Comparison of ENCODE assay signal across 16 cellular contexts in genomic region chr1:197948926-197949899, GRCh38. TPM values are rescaled to one million over a fixed set of nuclear protein-coding genes. Genes with fewer than 3 reads are reported as not detected.
DNase-seq lines count a peak whose midpoint lies in the region; ATAC-seq and TF ChIP-seq lines count a peak whose summit lies in the region.
"Had no signal": no experiment of that assay in that cellular context is flagged by ENCODE, and none has a peak within 500 bp of the region (broad histone marks: within the 10 kb centered on the region; RNA-seq: fewer than 3 reads in every experiment).

No MANE protein-coding gene starts in this region.

- no peak overlapping the region for H3K4me2 ChIP-seq in neural progenitor cell

- intact Hi-C loops in activated CD4-positive, alpha-beta T cell treated with anti-CD3 and anti-CD28 coated beads for 36 hours (cut with DNase I, micrococcal nuclease): no loop called here

- H3F3A ChIP-seq in neural progenitor cell (ENCODE audit: low read depth): no peaks in the 10 kb centered on the region

- CTCF ChIA-PET in activated CD4-positive, alpha-beta T cell treated with anti-CD3 and anti-CD28 coated beads for 36 hours (lab: Charles Lee): no interaction called here

- no peaks in the 10 kb centered on the region for H3K79me2 ChIP-seq in neural progenitor cell (ENCODE audit: low read depth)

- no peak overlapping the region for H2AFZ ChIP-seq in neural progenitor cell (replicated peaks)

- peak; percentile 50 for DNase-seq in activated CD4-positive, alpha-beta T cell treated with anti-CD3 and anti-CD28 coated beads for 36 hours
- DNase-seq in activated CD4-positive, alpha-beta T cell treated with anti-CD3 and anti-CD28 coated beads, Interleukin-2, amount 50 U/mL, for 1 hour: no peak
- peak; percentile 2 to 15 for DNase-seq in activated CD8-positive, alpha-beta memory T cell treated with anti-CD3 and anti-CD28 coated beads for 4 hours (ENCODE audit: low read depth in 2 of 2)
- DNase-seq in effector memory CD4-positive, alpha-beta T cell: no peak
- DNase-seq in mesothelial cell of epicardium (ENCODE audit: low spot score in 2 of 2, unreplicated experiment in 2 of 2): no peak
- no peak for DNase-seq in neural progenitor cell (ENCODE audit: low spot score)
- no peak for DNase-seq in epidermal melanocyte (ENCODE audit: insufficient read length, low spot score)
- DNase-seq: 8988T, GF-D8, hypothalamus, left ventricle myocardium inferior, naive B cell, retina had no signal

- H3K4me3 Mint-ChIP-seq in activated CD4-positive, alpha-beta T cell treated with anti-CD3 and anti-CD28 coated beads for 36 hours: peak overlapping the region; percentile 18
- no peak overlapping the region for H3K4me3 Mint-ChIP-seq in stimulated activated memory B cell treated with anti-CD40 and anti-IgM and Interleukin-4, amounts not matched to agents 10 μg/mL and 1 μg/mL and 100 μg/mL, for 72 hours
- H3K4me3 Mint-ChIP-seq in mesothelial cell of epicardium (no peak overlapping the region), neural progenitor cell (no peak overlapping the region)
- H3K4me3 Mint-ChIP-seq: naive B cell had no signal

- peaks cover 25% of the 10 kb centered on the region for H3K4me1 Mint-ChIP-seq in activated CD4-positive, alpha-beta T cell treated with anti-CD3 and anti-CD28 coated beads for 36 hours
- peaks cover 9% of the 10 kb centered on the region for H3K4me1 Mint-ChIP-seq in stimulated activated memory B cell treated with anti-CD40 and anti-IgM and Interleukin-4, amounts not matched to agents 10 μg/mL and 1 μg/mL and 100 μg/mL, for 72 hours
- no peaks in the 10 kb centered on the region for H3K4me1 Mint-ChIP-seq in mesothelial cell of epicardium
- H3K4me1 Mint-ChIP-seq in neural progenitor cell: no peaks in the 10 kb centered on the region
- H3K4me1 Mint-ChIP-seq: naive B cell had no signal

- H3K4me3 ChIP-seq in effector memory CD4-positive, alpha-beta T cell (ENCODE audit: insufficient read depth, low read depth, low read length, poor library complexity, severe bottlenecking): peak overlapping the region; percentile 5
- H3K4me3 ChIP-seq in neural progenitor cell: no peak overlapping the region
- H3K4me3 ChIP-seq: left ventricle myocardium inferior, thoracic aorta had no signal

- H3K27me3 ChIP-seq in effector memory CD4-positive, alpha-beta T cell (replicated peaks; ENCODE audit: control insufficient read depth, insufficient read depth, low read length, poor library complexity, severe bottlenecking): no peaks in the 10 kb centered on the region
- no peaks in the 10 kb centered on the region for H3K27me3 ChIP-seq in neural progenitor cell

- no peak overlapping the region for H3K9ac ChIP-seq in neural progenitor cell

- peak; percentile 75 for ATAC-seq in activated CD4-positive, alpha-beta T cell treated with anti-CD3 and anti-CD28 coated beads for 36 hours
- ATAC-seq in stimulated activated memory B cell treated with anti-CD40 and anti-IgM and Interleukin-4, amounts not matched to agents 10 μg/mL and 1 μg/mL and 100 μg/mL, for 72 hours: peak; percentile 67
- ATAC-seq: esophagus mucosa had no signal

- H3K27ac ChIP-seq in effector memory CD4-positive, alpha-beta T cell (ENCODE audit: insufficient read depth, low read length, poor library complexity, severe bottlenecking): no peak overlapping the region
- no peak overlapping the region for H3K27ac ChIP-seq in neural progenitor cell
- H3K27ac ChIP-seq: left ventricle myocardium inferior, thoracic aorta had no signal

- H3K27ac Mint-ChIP-seq in activated CD4-positive, alpha-beta T cell treated with anti-CD3 and anti-CD28 coated beads for 36 hours: peak overlapping the region; percentile 91
- H3K27ac Mint-ChIP-seq in stimulated activated memory B cell treated with anti-CD40 and anti-IgM and Interleukin-4, amounts not matched to agents 10 μg/mL and 1 μg/mL and 100 μg/mL, for 72 hours: no peak overlapping the region
- no peak overlapping the region for H3K27ac Mint-ChIP-seq in mesothelial cell of epicardium
- H3K27ac Mint-ChIP-seq in neural progenitor cell: no peak overlapping the region
- H3K27ac Mint-ChIP-seq: naive B cell had no signal

- H3K9me3 ChIP-seq in effector memory CD4-positive, alpha-beta T cell (ENCODE audit: control insufficient read depth, low read length): no peaks in the 10 kb centered on the region
- no peaks in the 10 kb centered on the region for H3K9me3 ChIP-seq in neural progenitor cell (ENCODE audit: low read depth)
- H3K9me3 ChIP-seq: left ventricle myocardium inferior, thoracic aorta had no signal

- peaks cover 7% of the 10 kb centered on the region for H3K27me3 Mint-ChIP-seq in activated CD4-positive, alpha-beta T cell treated with anti-CD3 and anti-CD28 coated beads for 36 hours
- peaks cover 47% of the 10 kb centered on the region for H3K27me3 Mint-ChIP-seq in stimulated activated memory B cell treated with anti-CD40 and anti-IgM and Interleukin-4, amounts not matched to agents 10 μg/mL and 1 μg/mL and 100 μg/mL, for 72 hours
- no peaks in the 10 kb centered on the region for H3K27me3 Mint-ChIP-seq in mesothelial cell of epicardium (ENCODE audit: low read depth)
- H3K27me3 Mint-ChIP-seq in neural progenitor cell (ENCODE audit: insufficient read depth, low read depth): peaks cover 2% of the 10 kb centered on the region

- no peaks in the 10 kb centered on the region for H3K36me3 ChIP-seq in effector memory CD4-positive, alpha-beta T cell (ENCODE audit: control insufficient read depth, insufficient read depth, low read length)
- H3K36me3 ChIP-seq in neural progenitor cell: no peaks in the 10 kb centered on the region
- H3K36me3 ChIP-seq: left ventricle myocardium inferior, thoracic aorta had no signal

- no peaks in the 10 kb centered on the region for H3K36me3 Mint-ChIP-seq in activated CD4-positive, alpha-beta T cell treated with anti-CD3 and anti-CD28 coated beads for 36 hours (ENCODE audit: low read depth)
- no peaks in the 10 kb centered on the region for H3K36me3 Mint-ChIP-seq in stimulated activated memory B cell treated with anti-CD40 and anti-IgM and Interleukin-4, amounts not matched to agents 10 μg/mL and 1 μg/mL and 100 μg/mL, for 72 hours
- H3K36me3 Mint-ChIP-seq in mesothelial cell of epicardium (no peaks in the 10 kb centered on the region), neural progenitor cell (no peaks in the 10 kb centered on the region)

- POLR2A ChIA-PET in activated CD4-positive, alpha-beta T cell treated with anti-CD3 and anti-CD28 coated beads for 36 hours (lab: Charles Lee): no interaction called here

- no peaks in the 10 kb centered on the region for H4K20me1 ChIP-seq in neural progenitor cell (ENCODE audit: low read depth)

- H3K9me3 Mint-ChIP-seq in activated CD4-positive, alpha-beta T cell treated with anti-CD3 and anti-CD28 coated beads for 36 hours (ENCODE audit: low read depth): no peaks in the 10 kb centered on the region
- no peaks in the 10 kb centered on the region for H3K9me3 Mint-ChIP-seq in stimulated activated memory B cell treated with anti-CD40 and anti-IgM and Interleukin-4, amounts not matched to agents 10 μg/mL and 1 μg/mL and 100 μg/mL, for 72 hours
- H3K9me3 Mint-ChIP-seq in mesothelial cell of epicardium: peaks cover 4% of the 10 kb centered on the region
- peaks cover 2% of the 10 kb centered on the region for H3K9me3 Mint-ChIP-seq in neural progenitor cell

- H3K4me1 ChIP-seq in effector memory CD4-positive, alpha-beta T cell (ENCODE audit: control insufficient read depth, insufficient read depth, low read length, poor library complexity, severe bottlenecking): peaks cover 14% of the 10 kb centered on the region
- H3K4me1 ChIP-seq in neural progenitor cell: no peaks in the 10 kb centered on the region
- H3K4me1 ChIP-seq: left ventricle myocardium inferior had no signal

- TF ChIP-seq CTCF in mesothelial cell of epicardium (IDR thresholded peaks at IDR 0.05; ENCODE audit: unreplicated experiment) (no peak), neural progenitor cell (IDR thresholded peaks at IDR 0.05) (no peak)

RNA-seq across cellular contexts. Expression of gene LHX9, which starts 32.0 kb away (rescaled TPM):
- total RNA-seq in activated CD4-positive, alpha-beta T cell treated with anti-CD3 and anti-CD28 coated beads for 36 hours: not detected
- total RNA-seq in mesothelial cell of epicardium (5.8 to 6.8 TPM (median 6.2 TPM) in 3 replicates), neural progenitor cell (ENCODE audit: low replicate concordance) (0.19 and 0.22 TPM in 2 replicates)
- total RNA-seq: esophagus mucosa, left ventricle myocardium inferior, thoracic aorta had no signal

RNA-seq across cellular contexts. Expression of gene C1orf53, which starts 46.8 kb away (rescaled TPM):
- under 1 TPM in 1 of 2 experiments, not detected in 1; 0.66 TPM for total RNA-seq in activated CD4-positive, alpha-beta T cell treated with anti-CD3 and anti-CD28 coated beads for 36 hours
- 3.8 to 4.6 TPM (median 4.3 TPM) in 3 replicates for total RNA-seq in mesothelial cell of epicardium
- total RNA-seq in neural progenitor cell (ENCODE audit: low replicate concordance): 1.4 and 5.4 TPM in 2 replicates
- total RNA-seq: thoracic aorta had no signal

Comparison
In these comparisons a context has a peak if more than half of its experiments do, and no peak if none do; other contexts are left out.
1. DNase-seq: peak in activated CD4-positive, alpha-beta T cell treated with anti-CD3 and anti-CD28 coated beads for 36 hours (single experiment) and activated CD8-positive, alpha-beta memory T cell treated with anti-CD3 and anti-CD28 coated beads for 4 hours (2 of 2); none in activated CD4-positive, alpha-beta T cell treated with anti-CD3 and anti-CD28 coated beads, Interleukin-2, amount 50 U/mL, for 1 hour (single experiment), effector memory CD4-positive, alpha-beta T cell (0 of 3), mesothelial cell of epicardium (0 of 2), neural progenitor cell (single experiment) and epidermal melanocyte (single experiment).